Comparison of ENCODE assay signal across 11 cellular contexts in the genomic region with DNA sequence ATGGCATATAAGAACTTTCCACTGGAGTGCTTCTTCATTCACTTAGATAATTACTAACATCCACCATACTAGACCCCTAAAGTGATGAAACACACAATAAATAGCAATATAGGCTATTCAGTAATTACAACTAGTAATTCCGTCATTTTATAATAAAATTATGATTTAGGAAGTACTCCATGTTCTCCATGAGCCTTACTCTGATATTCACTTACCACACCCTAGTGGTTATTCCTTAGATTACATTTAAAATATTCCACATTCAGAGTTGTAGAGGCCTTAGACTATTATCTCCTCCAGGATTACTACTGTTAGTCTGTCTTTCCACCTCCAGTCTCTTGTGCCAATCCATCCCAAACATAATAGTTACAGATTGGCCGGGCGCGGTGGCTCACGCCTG.
A peak's percentile ranks its signal among the peaks of the same experiment; 100 is the strongest.
DNase-seq lines count a peak whose midpoint lies in the region; ATAC-seq, FAIRE-seq and TF ChIP-seq lines count a peak whose summit lies in the region.
"Had no signal": no experiment of that assay in that cellular context is flagged by ENCODE, and none has a peak within 500 bp of the region (broad histone marks: within the 10 kb centered on the region; RNA-seq: fewer than 3 reads in every experiment).

No MANE protein-coding gene starts in this region.

- H3K4me3 Mint-ChIP-seq in CD4-positive, alpha-beta T cell, result no peak overlapping the region
- H3K4me3 Mint-ChIP-seq: activated naive CD8-positive, alpha-beta T cell; immature natural killer cell had no signal

- no peak overlapping the region for H3K4me2 ChIP-seq in mesenchymal stem cell (ENCODE audit: low read length, poor library complexity, severe bottlenecking)

- H2BK5ac ChIP-seq in mesenchymal stem cell (ENCODE audit: low read depth, low read length, poor library complexity, severe bottlenecking), result no peak overlapping the region

- H3K27me3 Mint-ChIP-seq in CD4-positive, alpha-beta T cell, result no peaks in the 10 kb centered on the region
- H3K27me3 Mint-ChIP-seq: activated naive CD8-positive, alpha-beta T cell had no signal

- H3K9me3 ChIP-seq in CD4-positive, alpha-beta T cell (ENCODE audit: control insufficient read depth, low read length), result no peaks in the 10 kb centered on the region
- H3K9me3 ChIP-seq in adrenal gland (replicated peaks in 1 of 3) (no peaks in the 10 kb centered on the region), mesenchymal stem cell (ENCODE audit: control insufficient read depth, low read length) (no peaks in the 10 kb centered on the region)

- H3K14ac ChIP-seq in mesenchymal stem cell (ENCODE audit: low read length in 2 of 2), result no peak overlapping the region

- H3K4me3 ChIP-seq in adrenal gland (no peak overlapping the region), mesenchymal stem cell (ENCODE audit: insufficient read depth in 1 of 2, low read depth in 1 of 2, low read length in 2 of 2) (no peak overlapping the region)

- no peaks in the 10 kb centered on the region for H3K9me3 Mint-ChIP-seq in CD4-positive, alpha-beta T cell
- H3K9me3 Mint-ChIP-seq: immature natural killer cell had no signal

- H3K4me1 Mint-ChIP-seq in CD4-positive, alpha-beta T cell (ENCODE audit: low read depth), result peaks cover 49% of the 10 kb centered on the region

- H3K9ac ChIP-seq in mesenchymal stem cell (ENCODE audit: low read length), result no peak overlapping the region

- POLR2A ChIA-PET in CD4-positive, alpha-beta T cell (lab: Charles Lee), result interaction anchor here (0.6 kb wide), 1 partner anchor 132 kb away, joined by 3 read pairs; no protein-coding TSS in a partner anchor

- no peak overlapping the region for H3K23ac ChIP-seq in mesenchymal stem cell (ENCODE audit: low read length in 2 of 2)

- no peak for FAIRE-seq in GM12891 (lab: Jason Lieb, UNC)

- no peak overlapping the region for H4K8ac ChIP-seq in mesenchymal stem cell (ENCODE audit: low read length)

- H3K27ac Mint-ChIP-seq in CD4-positive, alpha-beta T cell, result peak overlapping the region; percentile 17
- H3K27ac Mint-ChIP-seq: activated naive CD8-positive, alpha-beta T cell; immature natural killer cell had no signal

- peaks cover 90% of the 10 kb centered on the region for H3K36me3 Mint-ChIP-seq in CD4-positive, alpha-beta T cell (ENCODE audit: low read depth)

- H3K4me1 ChIP-seq in adrenal gland (replicated peaks in 1 of 2) (peaks cover 9 to 39% of the 10 kb centered on the region in 2 donors), mesenchymal stem cell (ENCODE audit: control insufficient read depth, insufficient read depth, low read depth, low read length) (peaks cover 5% of the 10 kb centered on the region)

- H3K27me3 ChIP-seq in CD4-positive, alpha-beta T cell (ENCODE audit: control insufficient read depth, insufficient read depth, low read length), result no peaks in the 10 kb centered on the region
- no peaks in the 10 kb centered on the region for H3K27me3 ChIP-seq in adrenal gland
- no peaks in the 10 kb centered on the region for H3K27me3 ChIP-seq in mesenchymal stem cell (ENCODE audit: control insufficient read depth in 1 of 2, insufficient read depth in 1 of 2, low read length in 2 of 2)

- no peak for DNase-seq in CD4-positive, alpha-beta T cell
- peak; percentile 34 for DNase-seq in HT-29 (ENCODE audit: low spot score)
- DNase-seq in adrenal gland, result no peak
- peak; percentile 33 for DNase-seq in mesenchymal stem cell
- no peak for DNase-seq in islet precursor cell
- no peak for DNase-seq in stimulated activated naive CD8-positive, alpha-beta T cell treated with anti-CD3 and anti-CD28 coated beads, Interleukin-15, Interleukin-2, amounts not matched to agents 100 U/mL and 50 U/mL, for 24 hours
- no peak for DNase-seq in NCI-H187 treated with DMSO at 0.1 percent for 48 hours (lab: John Stamatoyannopoulos, UW)
- DNase-seq in GM12891 (ENCODE audit: insufficient read length, low spot score), result no peak
- DNase-seq: immature natural killer cell; stimulated activated CD4-positive, alpha-beta T cell treated with anti-CD3 and anti-CD28 coated beads, Interleukin-2, amount 100 ng/mL, for 24 hours had no signal

- no peak overlapping the region for H2AFZ ChIP-seq in mesenchymal stem cell (ENCODE audit: low read depth, low read length)

- peaks cover 15% of the 10 kb centered on the region for H3K79me1 ChIP-seq in mesenchymal stem cell (replicated peaks; ENCODE audit: low read length, poor library complexity, severe bottlenecking)

- H4K91ac ChIP-seq in mesenchymal stem cell (ENCODE audit: low read length), result no peak overlapping the region

- peaks cover 0 to 22% of the 10 kb centered on the region in 2 donors for H3K36me3 ChIP-seq in adrenal gland (replicated peaks in 1 of 2)
- H3K36me3 ChIP-seq in mesenchymal stem cell (ENCODE audit: control insufficient read depth in 1 of 2, insufficient read depth in 2 of 2, low read depth in 1 of 2, low read length in 2 of 2), result peaks cover 15 to 49% of the 10 kb centered on the region in 2 experiments

- no peak overlapping the region for H2BK12ac ChIP-seq in mesenchymal stem cell (ENCODE audit: low read length in 2 of 2)

- no peak overlapping the region for H2AK5ac ChIP-seq in mesenchymal stem cell (ENCODE audit: low read length, severe bottlenecking)

- TF ChIP-seq POLR2A in adrenal gland (IDR thresholded peaks at IDR 0.05), result no peak
- TF ChIP-seq POLR2A in GM12891 (IDR thresholded peaks at IDR 0.05; ENCODE audit: low read depth, low read length), result no peak

- intact Hi-C loops in CD4-positive, alpha-beta T cell (cut with DNase I, micrococcal nuclease), result loop anchor here in 1 of 2 experiments (5.0 to 10.0 kb wide), 2 partner anchors 63 to 131 kb away; a partner anchor contains a TSS
- intact Hi-C loops in adrenal gland (cut with DNase I), result loop anchor here in 1 of 2 donors (10.0 kb wide), 1 partner anchor 53 kb away; no protein-coding TSS in a partner anchor

- no peak overlapping the region for H3K27ac ChIP-seq in CD4-positive, alpha-beta T cell (ENCODE audit: low read depth, low read length)
- H3K27ac ChIP-seq in adrenal gland (no peak overlapping the region), mesenchymal stem cell (ENCODE audit: low read length, poor library complexity, severe bottlenecking) (no peak overlapping the region)

- TF ChIP-seq CTCF in CD4-positive, alpha-beta T cell (IDR thresholded peaks at IDR 0.05), result peak; percentile 38
- peak in 4 of 6 experiments; percentile 21 to 39 (median 34) for TF ChIP-seq CTCF in adrenal gland (IDR thresholded peaks at IDR 0.05)

- H3K4ac ChIP-seq in mesenchymal stem cell (ENCODE audit: low read depth in 1 of 2, low read length in 2 of 2), result no peak overlapping the region

- H2BK120ac ChIP-seq in mesenchymal stem cell (ENCODE audit: low read depth, low read length), result no peak overlapping the region

- 84 to 99% (median 98%) methylated on average over 5 of the region's 5 CpGs for WGBS in adrenal gland, 4 donors
- WGBS in mesenchymal stem cell, result 99% methylated on average over 4 of the region's 5 CpGs

- CTCF ChIA-PET in CD4-positive, alpha-beta T cell (lab: Charles Lee), result interaction anchor here (0.6 to 0.8 kb wide), 2 partner anchors 10 to 827 kb away, joined by 3 read pairs; no protein-coding TSS in a partner anchor

- no peak overlapping the region for H3K18ac ChIP-seq in mesenchymal stem cell (ENCODE audit: low read depth in 1 of 2, low read length in 2 of 2)

- peak; percentile 46 for ATAC-seq in CD4-positive, alpha-beta T cell (ENCODE audit: poor library complexity)
- no peak for ATAC-seq in stimulated activated naive CD8-positive, alpha-beta T cell treated with anti-CD3 and anti-CD28 coated beads, Interleukin-15, Interleukin-2, amounts not matched to agents 100 U/mL and 50 U/mL, for 24 hours

- H2BK15ac ChIP-seq in mesenchymal stem cell (ENCODE audit: low read depth, poor library complexity, severe bottlenecking), result no peak overlapping the region

TF ChIP-seq in GM12891, 5 proteins besides CTCF, POLR2A, EP300 and RAD21:
- no peak for TF ChIP-seq POLR2AphosphoS5 (IDR thresholded peaks at IDR 0.05; ENCODE audit: low read depth, low read length)
- no peak for TF ChIP-seq TAF1 (IDR thresholded peaks at IDR 0.05; ENCODE audit: low read depth, low read length)
- no peak for TF ChIP-seq PAX5 (IDR thresholded peaks at IDR 0.05; ENCODE audit: insufficient read depth, low read length, severe bottlenecking)
- TF ChIP-seq POU2F2 (IDR thresholded peaks at IDR 0.05; ENCODE audit: low read depth, low read length), result no peak

Comparison
In these comparisons a context has a peak if more than half of its experiments do, and no peak if none do; other contexts are left out.
1. DNase-seq: peak in HT-29 (single experiment) and mesenchymal stem cell (single experiment); none in CD4-positive, alpha-beta T cell (0 of 10), adrenal gland (0 of 7), islet precursor cell (single experiment), stimulated activated naive CD8-positive, alpha-beta T cell treated with anti-CD3 and anti-CD28 coated beads, Interleukin-15, Interleukin-2, amounts not matched to agents 100 U/mL and 50 U/mL, for 24 hours (single experiment), NCI-H187 treated with DMSO at 0.1 percent for 48 hours (single experiment) and GM12891 (single experiment).